In the genomic region with DNA sequence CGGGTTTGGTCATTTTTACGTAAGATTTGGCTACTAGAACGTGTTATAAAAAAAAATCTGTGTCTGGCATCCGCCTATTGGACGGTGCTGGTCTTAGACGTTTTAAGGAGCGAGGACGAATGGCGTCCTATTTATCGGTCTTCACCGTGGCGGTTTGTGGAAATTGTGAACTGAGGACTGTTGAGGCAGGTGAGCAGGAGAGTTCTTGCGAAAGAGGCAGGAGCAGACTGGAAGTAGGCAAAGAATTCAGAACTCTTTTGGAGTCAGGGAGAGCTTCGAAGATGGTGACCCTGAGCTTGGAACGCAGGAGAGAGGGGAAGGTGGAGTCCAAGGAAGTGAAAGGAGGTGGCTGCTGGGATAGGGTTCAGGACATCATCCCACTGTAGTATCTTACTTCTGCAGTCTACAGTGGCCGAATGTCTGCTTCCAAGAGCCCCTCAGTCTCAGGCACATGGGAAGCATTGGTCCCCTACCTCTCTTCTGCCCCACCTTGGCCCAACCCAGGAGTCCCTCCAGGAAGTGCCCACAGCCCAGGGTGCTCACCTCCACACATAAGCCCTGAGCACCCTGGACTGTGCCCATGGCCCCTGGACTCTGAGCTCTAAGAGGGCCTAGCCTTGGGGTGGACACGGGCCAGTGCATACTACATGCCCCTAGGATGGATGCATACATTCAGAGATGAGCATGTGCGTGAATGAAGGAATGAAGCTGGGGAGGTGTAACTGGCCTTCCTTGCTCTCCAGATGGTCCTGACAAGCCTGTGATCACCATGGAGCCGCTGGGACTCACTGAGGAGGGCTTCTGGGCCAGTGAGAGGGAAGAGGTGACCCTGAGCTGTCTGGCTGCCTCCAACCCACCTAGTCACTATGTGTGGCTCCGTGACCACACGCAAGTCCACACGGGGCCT, we compare ENCODE assay signal across 22 cellular contexts. TPM values are rescaled to one million over a fixed set of nuclear protein-coding genes. Genes with fewer than 3 reads are reported as not detected.
DNase-seq lines count a peak whose midpoint lies in the region; ATAC-seq and TF ChIP-seq lines count a peak whose summit lies in the region.
"Had no signal": no experiment of that assay in that cellular context is flagged by ENCODE, and none has a peak within 500 bp of the region (broad histone marks: within the 10 kb centered on the region; RNA-seq: fewer than 3 reads in every experiment).

No MANE protein-coding gene starts in this region.

- no peaks in the 10 kb centered on the region for H3K9me1 ChIP-seq in IMR-90 (ENCODE audit: insufficient read depth, low read length)

- peaks cover 3% of the 10 kb centered on the region for H3K27me3 Mint-ChIP-seq in activated CD8-positive, alpha-beta T cell treated with anti-CD3 and anti-CD28 coated beads, Interleukin-2, amount 10 ng/mL, durations not matched to agents 7 days and 5 days (ENCODE audit: low read depth)
- H3K27me3 Mint-ChIP-seq in activated CD8-positive, alpha-beta T cell treated with anti-CD3 and anti-CD28 coated beads for 36 hours = peaks cover 3% of the 10 kb centered on the region
- H3K27me3 Mint-ChIP-seq in activated T-helper 2 cell treated with anti-CD3 and anti-CD28 coated beads, Interferon-gamma antibody, Interleukin-2, Interleukin-4, amounts not matched to agents 10 μg/mL and 5 μg/mL and 100 μg/mL, durations not matched to agents 14 hours and 24 hours and 36 hours (ENCODE audit: low read depth) = no peaks in the 10 kb centered on the region

- H2BK15ac ChIP-seq in IMR-90 (ENCODE audit: low read depth, low read length) = no peak overlapping the region

- H4K91ac ChIP-seq in IMR-90 (ENCODE audit: insufficient read depth, low read depth, low read length) = no peak overlapping the region

- H3K4me3 Mint-ChIP-seq in activated CD8-positive, alpha-beta T cell treated with anti-CD3 and anti-CD28 coated beads, Interleukin-2, amount 10 ng/mL, durations not matched to agents 7 days and 5 days = no peak overlapping the region
- no peak overlapping the region for H3K4me3 Mint-ChIP-seq in activated CD8-positive, alpha-beta T cell treated with anti-CD3 and anti-CD28 coated beads for 36 hours
- no peak overlapping the region for H3K4me3 Mint-ChIP-seq in activated T-helper 2 cell treated with anti-CD3 and anti-CD28 coated beads, Interferon-gamma antibody, Interleukin-2, Interleukin-4, amounts not matched to agents 10 μg/mL and 5 μg/mL and 100 μg/mL, durations not matched to agents 14 hours and 24 hours and 36 hours (ENCODE audit: low read depth)
- H3K4me3 Mint-ChIP-seq: CD4-positive, alpha-beta memory T cell had no signal

- H3K27ac Mint-ChIP-seq in activated CD8-positive, alpha-beta T cell treated with anti-CD3 and anti-CD28 coated beads, Interleukin-2, amount 10 ng/mL, durations not matched to agents 7 days and 5 days = no peak overlapping the region
- no peak overlapping the region for H3K27ac Mint-ChIP-seq in activated CD8-positive, alpha-beta T cell treated with anti-CD3 and anti-CD28 coated beads for 36 hours
- no peak overlapping the region for H3K27ac Mint-ChIP-seq in activated T-helper 2 cell treated with anti-CD3 and anti-CD28 coated beads, Interferon-gamma antibody, Interleukin-2, Interleukin-4, amounts not matched to agents 10 μg/mL and 5 μg/mL and 100 μg/mL, durations not matched to agents 14 hours and 24 hours and 36 hours
- H3K27ac Mint-ChIP-seq: CD4-positive, alpha-beta memory T cell had no signal

- H2BK5ac ChIP-seq in IMR-90 (ENCODE audit: low read depth, low read length, poor library complexity, severe bottlenecking) = no peak overlapping the region

- WGBS in IMR-90 (ENCODE audit: extremely low coverage in 2 of 2, insufficient read length in 1 of 2), 2 experiments = 97% methylated on average over 11 of the region's 22 CpGs; no CpG with 5 or more reads in 1 of the 2 experiments

- dilution Hi-C loops in IMR-90 (cut with HindIII; ENCODE audit: low sequenced_read_pairs, unreplicated experiment) = no loop called here

- H3K56ac ChIP-seq in IMR-90 (ENCODE audit: extremely low read depth, insufficient read depth, low read length) = no peak overlapping the region

- no peak overlapping the region for H4K8ac ChIP-seq in IMR-90 (ENCODE audit: low read depth in 2 of 2, low read length in 2 of 2)

- no peaks in the 10 kb centered on the region for H3K36me3 Mint-ChIP-seq in activated CD8-positive, alpha-beta T cell treated with anti-CD3 and anti-CD28 coated beads, Interleukin-2, amount 10 ng/mL, durations not matched to agents 7 days and 5 days (ENCODE audit: low read depth)
- no peaks in the 10 kb centered on the region for H3K36me3 Mint-ChIP-seq in activated CD8-positive, alpha-beta T cell treated with anti-CD3 and anti-CD28 coated beads for 36 hours (ENCODE audit: low read depth)
- no peaks in the 10 kb centered on the region for H3K36me3 Mint-ChIP-seq in activated T-helper 2 cell treated with anti-CD3 and anti-CD28 coated beads, Interferon-gamma antibody, Interleukin-2, Interleukin-4, amounts not matched to agents 10 μg/mL and 5 μg/mL and 100 μg/mL, durations not matched to agents 14 hours and 24 hours and 36 hours (ENCODE audit: low read depth)
- H3K36me3 Mint-ChIP-seq: CD4-positive, alpha-beta memory T cell had no signal

- no peak overlapping the region for H4K5ac ChIP-seq in IMR-90 (ENCODE audit: low read depth, low read length)

- peak; percentile 10 for DNase-seq in activated CD8-positive, alpha-beta T cell treated with anti-CD3 and anti-CD28 coated beads, Interleukin-2, amount 10 ng/mL, durations not matched to agents 7 days and 5 days
- DNase-seq in activated CD8-positive, alpha-beta T cell treated with anti-CD3 and anti-CD28 coated beads for 36 hours = no peak
- no peak for DNase-seq in IMR-90
- DNase-seq in left lobe of liver (ENCODE audit: low spot score) = peak; percentile 29
- DNase-seq in osteoblast (ENCODE audit: insufficient read length, low spot score, missing footprints) = peak; percentile 54
- no peak for DNase-seq in activated T-helper 2 cell treated with anti-CD3 and anti-CD28 coated beads, Interferon-gamma antibody, Interleukin-2, Interleukin-4, amounts not matched to agents 10 μg/mL and 5 μg/mL and 100 μg/mL, durations not matched to agents 14 hours and 24 hours and 36 hours (ENCODE audit: low spot score)
- no peak for DNase-seq in anterior cingulate cortex (lab: John Stamatoyannopoulos, UW)
- no peak for DNase-seq in kidney glomerular epithelial cell (lab: John Stamatoyannopoulos, UW)
- DNase-seq: Caco-2; CD4-positive, alpha-beta memory T cell; Karpas-422; NCI-H1694 treated with DMSO at 0.1 percent for 48 hours; NCI-H2081 treated with DMSO at 0.1 percent for 48 hours; NCI-H2171 treated with DMSO at 0.1 percent for 48 hours; NCI-H524 treated with DMSO at 0.1 percent for 48 hours; NCI-H82 had no signal

- in situ Hi-C loops in IMR-90 (cut with MboI; ENCODE audit: low sequenced_read_pairs) = no loop called here

- CTCF ChIA-PET in activated CD8-positive, alpha-beta T cell treated with anti-CD3 and anti-CD28 coated beads, Interleukin-2, amount 10 ng/mL, durations not matched to agents 7 days and 5 days (lab: Charles Lee) = no interaction called here
- CTCF ChIA-PET in activated CD8-positive, alpha-beta T cell treated with anti-CD3 and anti-CD28 coated beads for 36 hours (lab: Charles Lee) = no interaction called here
- CTCF ChIA-PET in IMR-90 (lab: Yijun Ruan, JAX) = no interaction called here

- intact Hi-C loops in activated CD8-positive, alpha-beta T cell treated with anti-CD3 and anti-CD28 coated beads for 36 hours (cut with micrococcal nuclease) = no loop called here
- intact Hi-C loops in IMR-90 (cut with micrococcal nuclease) = no loop called here
- intact Hi-C loops in activated T-helper 2 cell treated with anti-CD3 and anti-CD28 coated beads, Interferon-gamma antibody, Interleukin-2, Interleukin-4, amounts not matched to agents 10 μg/mL and 5 μg/mL and 100 μg/mL, durations not matched to agents 14 hours and 24 hours and 36 hours (cut with micrococcal nuclease) = no loop called here

- H3K4ac ChIP-seq in IMR-90 (ENCODE audit: low read depth, low read length) = no peak overlapping the region

- H3K4me1 ChIP-seq in IMR-90 (ENCODE audit: control insufficient read depth, insufficient read depth, low read length) (no peaks in the 10 kb centered on the region), osteoblast (ENCODE audit: insufficient read depth, low read length) (peaks cover 5% of the 10 kb centered on the region)
- H3K4me1 ChIP-seq: Caco-2 had no signal

- no peak overlapping the region for H2AK5ac ChIP-seq in IMR-90 (ENCODE audit: low read depth, low read length)

- POLR2A ChIA-PET in activated CD8-positive, alpha-beta T cell treated with anti-CD3 and anti-CD28 coated beads, Interleukin-2, amount 10 ng/mL, durations not matched to agents 7 days and 5 days (lab: Charles Lee) = no interaction called here
- POLR2A ChIA-PET in activated CD8-positive, alpha-beta T cell treated with anti-CD3 and anti-CD28 coated beads for 36 hours (lab: Charles Lee) = no interaction called here
- POLR2A ChIA-PET in IMR-90 (lab: Charles Lee; ENCODE audit: unreplicated experiment) = no interaction called here

- H2AK9ac ChIP-seq in IMR-90 (replicated peaks; ENCODE audit: low read depth, low read length, poor library complexity) = no peak overlapping the region

- no peak for ATAC-seq in activated CD8-positive, alpha-beta T cell treated with anti-CD3 and anti-CD28 coated beads, Interleukin-2, amount 10 ng/mL, durations not matched to agents 7 days and 5 days
- no peak for ATAC-seq in activated CD8-positive, alpha-beta T cell treated with anti-CD3 and anti-CD28 coated beads for 36 hours
- ATAC-seq in IMR-90 (ENCODE audit: low read depth) (no peak), left lobe of liver (no peak)
- ATAC-seq: Panc1 had no signal

- TF ChIP-seq POLR2A in IMR-90 (IDR thresholded peaks at IDR 0.05; ENCODE audit: low read depth, low read length) = no peak

- H3K27me3 ChIP-seq in IMR-90 (ENCODE audit: control insufficient read depth, insufficient read depth, low read length) = peaks cover 6% of the 10 kb centered on the region
- H3K27me3 ChIP-seq in osteoblast (ENCODE audit: insufficient read depth, low read length) = no peaks in the 10 kb centered on the region
- H3K27me3 ChIP-seq: BLaER1 treated with 17β-estradiol and CSF1 and Interleukin-3, amounts not matched to agents 10 nM and 100 nM had no signal

- H2BK120ac ChIP-seq in IMR-90 (ENCODE audit: low read depth, low read length) = no peak overlapping the region

- H3K4me2 ChIP-seq in IMR-90 (ENCODE audit: low read depth, low read length) (no peak overlapping the region), osteoblast (ENCODE audit: insufficient read depth, low read length) (no peak overlapping the region)

- H3K4me3 ChIP-seq in IMR-90 (ENCODE audit: insufficient read depth, low read depth, low read length) (no peak overlapping the region), osteoblast (ENCODE audit: insufficient read depth, low read length) (no peak overlapping the region)
- H3K4me3 ChIP-seq: BLaER1 treated with 17β-estradiol and CSF1 and Interleukin-3, amounts not matched to agents 10 nM and 100 nM had no signal

- no peak overlapping the region for H3K23ac ChIP-seq in IMR-90 (ENCODE audit: low read depth, low read length)

- H3K9me3 ChIP-seq in IMR-90 (ENCODE audit: control insufficient read depth, insufficient read depth, low read length) (no peaks in the 10 kb centered on the region), osteoblast (ENCODE audit: low read depth, low read length) (no peaks in the 10 kb centered on the region)
- H3K9me3 ChIP-seq: BLaER1 treated with 17β-estradiol and CSF1 and Interleukin-3, amounts not matched to agents 10 nM and 100 nM; Caco-2 had no signal

- no peaks in the 10 kb centered on the region for H3K9me3 Mint-ChIP-seq in activated CD8-positive, alpha-beta T cell treated with anti-CD3 and anti-CD28 coated beads, Interleukin-2, amount 10 ng/mL, durations not matched to agents 7 days and 5 days (ENCODE audit: insufficient read depth)
- no peaks in the 10 kb centered on the region for H3K9me3 Mint-ChIP-seq in activated CD8-positive, alpha-beta T cell treated with anti-CD3 and anti-CD28 coated beads for 36 hours
- H3K9me3 Mint-ChIP-seq in activated T-helper 2 cell treated with anti-CD3 and anti-CD28 coated beads, Interferon-gamma antibody, Interleukin-2, Interleukin-4, amounts not matched to agents 10 μg/mL and 5 μg/mL and 100 μg/mL, durations not matched to agents 14 hours and 24 hours and 36 hours = no peaks in the 10 kb centered on the region
- H3K9me3 Mint-ChIP-seq: CD4-positive, alpha-beta memory T cell had no signal

- peak overlapping the region; percentile 9 for H2AFZ ChIP-seq in IMR-90 (replicated peaks; ENCODE audit: low read length, poor library complexity)
- no peak overlapping the region for H2AFZ ChIP-seq in osteoblast (ENCODE audit: low read length)

- no peaks in the 10 kb centered on the region for H3K79me1 ChIP-seq in IMR-90 (ENCODE audit: low read depth in 1 of 2, low read length in 2 of 2)

- no peak for TF ChIP-seq CTCF in activated CD8-positive, alpha-beta T cell treated with anti-CD3 and anti-CD28 coated beads for 36 hours (IDR thresholded peaks at IDR 0.05)
- TF ChIP-seq CTCF in IMR-90 (conservative IDR thresholded peaks at IDR 0.05; ENCODE audit: low read depth, low read length) (no peak), osteoblast (IDR thresholded peaks at IDR 0.05; ENCODE audit: extremely low read depth, low read depth, low read length) (no peak)

- H3K18ac ChIP-seq in IMR-90 (ENCODE audit: low read depth, low read length) = no peak overlapping the region

- no peaks in the 10 kb centered on the region for H3K36me3 ChIP-seq in IMR-90 (ENCODE audit: control insufficient read depth, insufficient read depth, low read length)
- H3K36me3 ChIP-seq in osteoblast (ENCODE audit: insufficient read depth, low read length) = no peaks in the 10 kb centered on the region
- H3K36me3 ChIP-seq: BLaER1 treated with 17β-estradiol and CSF1 and Interleukin-3, amounts not matched to agents 10 nM and 100 nM had no signal

- no TSS peak for BruUV-seq in IMR-90 (replicated peaks; lab: Mats Ljungman, UMichigan)

- H3K14ac ChIP-seq in IMR-90 (replicated peaks; ENCODE audit: low read depth, low read length) = no peak overlapping the region

- H4K20me1 ChIP-seq in IMR-90 (ENCODE audit: insufficient read depth, low read length) = no peaks in the 10 kb centered on the region
- H4K20me1 ChIP-seq in osteoblast (ENCODE audit: insufficient read depth, low read length) = no peaks in the 10 kb centered on the region
- H4K20me1 ChIP-seq: BLaER1 treated with 17β-estradiol and CSF1 and Interleukin-3, amounts not matched to agents 10 nM and 100 nM had no signal

- H3K9ac ChIP-seq in IMR-90 (ENCODE audit: low read depth, low read length) = no peak overlapping the region
- H3K9ac ChIP-seq: BLaER1 treated with 17β-estradiol and CSF1 and Interleukin-3, amounts not matched to agents 10 nM and 100 nM had no signal

- no peak for TF ChIP-seq RAD21 in IMR-90 (IDR thresholded peaks at IDR 0.05; ENCODE audit: low read length)

- H2BK20ac ChIP-seq in IMR-90 (ENCODE audit: low read depth, low read length) = no peak overlapping the region

- H3K4me1 Mint-ChIP-seq in activated CD8-positive, alpha-beta T cell treated with anti-CD3 and anti-CD28 coated beads, Interleukin-2, amount 10 ng/mL, durations not matched to agents 7 days and 5 days (ENCODE audit: low read depth) = no peaks in the 10 kb centered on the region
- H3K4me1 Mint-ChIP-seq in activated CD8-positive, alpha-beta T cell treated with anti-CD3 and anti-CD28 coated beads for 36 hours (ENCODE audit: low read depth) = no peaks in the 10 kb centered on the region
- no peaks in the 10 kb centered on the region for H3K4me1 Mint-ChIP-seq in activated T-helper 2 cell treated with anti-CD3 and anti-CD28 coated beads, Interferon-gamma antibody, Interleukin-2, Interleukin-4, amounts not matched to agents 10 μg/mL and 5 μg/mL and 100 μg/mL, durations not matched to agents 14 hours and 24 hours and 36 hours (ENCODE audit: low read depth)
- H3K4me1 Mint-ChIP-seq: CD4-positive, alpha-beta memory T cell had no signal

- H3K27ac ChIP-seq in IMR-90 (ENCODE audit: insufficient read depth, low read length) (no peak overlapping the region), osteoblast (ENCODE audit: low read depth, low read length) (no peak overlapping the region)
- H3K27ac ChIP-seq: 22Rv1; BLaER1 treated with 17β-estradiol and CSF1 and Interleukin-3, amounts not matched to agents 10 nM and 100 nM had no signal

- H3K79me2 ChIP-seq in osteoblast (ENCODE audit: insufficient read depth, low read length) = no peaks in the 10 kb centered on the region

RNA-seq across cellular contexts. Expression of a gene that starts 3.7 kb away (rescaled TPM):
- not detected for total RNA-seq in activated CD8-positive, alpha-beta T cell treated with anti-CD3 and anti-CD28 coated beads, Interleukin-2, amount 10 ng/mL, durations not matched to agents 7 days and 5 days
- not detected for total RNA-seq in activated CD8-positive, alpha-beta T cell treated with anti-CD3 and anti-CD28 coated beads for 36 hours
- under 0.01 TPM in 1 of 2 replicates, not detected in the other for total RNA-seq in IMR-90 (2012; rRNA removed)
- not detected in 2 replicates for polyA plus RNA-seq in IMR-90 (2012; rRNA removed)
- not detected in 2 replicates for polyA plus RNA-seq in IMR-90 (2012; cell fraction: cytosol; rRNA removed)
- 0.14 TPM in 1 of 2 replicates, not detected in the other for polyA plus RNA-seq in IMR-90 (2012; cell fraction: nucleus; rRNA removed; ENCODE audit: low replicate concordance)
- not detected for total RNA-seq in left lobe of liver
- total RNA-seq in osteoblast = not detected in 2 replicates
- total RNA-seq in activated T-helper 2 cell treated with anti-CD3 and anti-CD28 coated beads, Interferon-gamma antibody, Interleukin-2, Interleukin-4, amounts not matched to agents 10 μg/mL and 5 μg/mL and 100 μg/mL, durations not matched to agents 14 hours and 24 hours and 36 hours = not detected in 2 replicates
- total RNA-seq: Caco-2; CD4-positive, alpha-beta memory T cell; G401; H1; M059J had no signal
- polyA plus RNA-seq: CD4-positive, alpha-beta memory T cell; H1 had no signal

RNA-seq across cellular contexts. Expression of a gene that starts 45.2 kb away (rescaled TPM):
- total RNA-seq in activated CD8-positive, alpha-beta T cell treated with anti-CD3 and anti-CD28 coated beads, Interleukin-2, amount 10 ng/mL, durations not matched to agents 7 days and 5 days = not detected
- total RNA-seq in activated CD8-positive, alpha-beta T cell treated with anti-CD3 and anti-CD28 coated beads for 36 hours = under 1 TPM; 0.43 to 0.54 TPM
- under 0.01 TPM in 1 of 2 replicates, not detected in the other for total RNA-seq in IMR-90 (2012; rRNA removed)
- not detected in 2 replicates for polyA plus RNA-seq in IMR-90 (2012; rRNA removed)
- polyA plus RNA-seq in IMR-90 (2012; cell fraction: cytosol; rRNA removed) = not detected in 2 replicates
- polyA plus RNA-seq in IMR-90 (2012; cell fraction: nucleus; rRNA removed; ENCODE audit: low replicate concordance) = 0.17 TPM in 1 of 2 replicates, not detected in the other
- total RNA-seq in left lobe of liver = 0.15 TPM
- under 0.01 TPM in 1 of 2 replicates, not detected in the other for total RNA-seq in osteoblast
- not detected in 2 replicates for total RNA-seq in activated T-helper 2 cell treated with anti-CD3 and anti-CD28 coated beads, Interferon-gamma antibody, Interleukin-2, Interleukin-4, amounts not matched to agents 10 μg/mL and 5 μg/mL and 100 μg/mL, durations not matched to agents 14 hours and 24 hours and 36 hours
- total RNA-seq: Caco-2; CD4-positive, alpha-beta memory T cell; G401; M059J had no signal
- polyA plus RNA-seq: CD4-positive, alpha-beta memory T cell had no signal

RNA-seq across cellular contexts. Expression of a gene that starts 46.5 kb away (rescaled TPM):
- 10 to 100 TPM; 11.9 to 16.0 TPM for total RNA-seq in activated CD8-positive, alpha-beta T cell treated with anti-CD3 and anti-CD28 coated beads, Interleukin-2, amount 10 ng/mL, durations not matched to agents 7 days and 5 days
- total RNA-seq in activated CD8-positive, alpha-beta T cell treated with anti-CD3 and anti-CD28 coated beads for 36 hours = 10 to 100 TPM; 15.4 to 15.5 TPM
- total RNA-seq in IMR-90 (2012; rRNA removed) (11.7 and 16.4 TPM in 2 replicates), left lobe of liver (19.1 TPM), osteoblast (13.6 and 14.1 TPM in 2 replicates)
- 5.6 and 6.1 TPM in 2 replicates for polyA plus RNA-seq in IMR-90 (2012; rRNA removed)
- 1.3 and 3.0 TPM in 2 replicates for polyA plus RNA-seq in IMR-90 (2012; cell fraction: cytosol; rRNA removed)
- polyA plus RNA-seq in IMR-90 (2012; cell fraction: nucleus; rRNA removed; ENCODE audit: low replicate concordance) = 0.40 and 2.6 TPM in 2 replicates
- total RNA-seq in activated T-helper 2 cell treated with anti-CD3 and anti-CD28 coated beads, Interferon-gamma antibody, Interleukin-2, Interleukin-4, amounts not matched to agents 10 μg/mL and 5 μg/mL and 100 μg/mL, durations not matched to agents 14 hours and 24 hours and 36 hours = 16.0 and 17.0 TPM in 2 replicates

Comparison
In these comparisons a context has a peak if more than half of its experiments do, and no peak if none do; other contexts are left out.
1. DNase-seq: peak in activated CD8-positive, alpha-beta T cell treated with anti-CD3 and anti-CD28 coated beads, Interleukin-2, amount 10 ng/mL, durations not matched to agents 7 days and 5 days (single experiment), left lobe of liver (single experiment) and osteoblast (single experiment); none in activated CD8-positive, alpha-beta T cell treated with anti-CD3 and anti-CD28 coated beads for 36 hours (single experiment), IMR-90 (single experiment), activated T-helper 2 cell treated with anti-CD3 and anti-CD28 coated beads, Interferon-gamma antibody, Interleukin-2, Interleukin-4, amounts not matched to agents 10 μg/mL and 5 μg/mL and 100 μg/mL, durations not matched to agents 14 hours and 24 hours and 36 hours (single experiment), anterior cingulate cortex (0 of 58) and kidney glomerular epithelial cell (single experiment).